In genomic region chr12:123057505-123058265, GRCh38 we compare ENCODE assay signal across 16 cellular contexts.
DNase-seq lines count a peak whose midpoint lies in the region; ATAC-seq and TF ChIP-seq lines count a peak whose summit lies in the region.
"Had no signal": no experiment of that assay in that cellular context is flagged by ENCODE, and none has a peak within 500 bp of the region (broad histone marks: within the 10 kb centered on the region; RNA-seq: fewer than 3 reads in every experiment).

No MANE protein-coding gene starts in this region.

- no peak for ATAC-seq in HG02852 (IDR thresholded peaks at IDR 0.05; ENCODE audit: unreplicated experiment)
- ATAC-seq: gastrocnemius medialis, T-cell had no signal

- CTCF ChIA-PET in HEK293T (lab: Yijun Ruan, JAX): no interaction called here

- peak; percentile 95 for DNase-seq in H4 (ENCODE audit: low spot score)
- DNase-seq in NCI-H2029 treated with DMSO at 0.1 percent for 48 hours (lab: John Stamatoyannopoulos, UW): peak; percentile 85
- DNase-seq in RPMI7951 (ENCODE audit: low read depth): peak; percentile 97
- DNase-seq in renal cortical epithelial cell (ENCODE audit: low read depth): peak; percentile 54
- DNase-seq in ureter (ENCODE audit: low spot score): no peak
- no peak for DNase-seq in HEK293T (ENCODE audit: extremely low spot score)
- DNase-seq: activated CD4-positive, CD25-positive, alpha-beta regulatory T cell treated with anti-CD3 and anti-CD28 coated beads, Interleukin-2, amount 50 U/mL, for 72 hours; activated naive CD8-positive, alpha-beta T cell treated with anti-CD3 and anti-CD28 coated beads, Interleukin-2, amount 10 ng/mL, durations not matched to agents 7 days and 5 days; activated T-cell treated with anti-CD3 and anti-CD28 coated beads, Interleukin-2, amount 50 U/mL, for 1 hour; C1 segment of cervical spinal cord; central memory CD4-positive, alpha-beta T cell; gastrocnemius medialis; GOT3; NCI-H446; T-cell had no signal

- POLR2A ChIA-PET in HEK293T (lab: Yijun Ruan, JAX): no interaction called here

TF ChIP-seq in HEK293T, 16 proteins besides CTCF, POLR2A, EP300 and RAD21:
- TF ChIP-seq ZNF384 (IDR thresholded peaks at IDR 0.05) (no peak), NFRKB (IDR thresholded peaks at IDR 0.05) (no peak), HDGF (IDR thresholded peaks at IDR 0.05; ENCODE audit: borderline replicate concordance) (no peak), L3MBTL2 (conservative IDR thresholded peaks at IDR 0.05) (no peak), BHLHE40 (IDR thresholded peaks at IDR 0.05; ENCODE audit: borderline replicate concordance) (no peak), LEF1 (IDR thresholded peaks at IDR 0.05; ENCODE audit: borderline replicate concordance) (no peak), SUZ12 (IDR thresholded peaks at IDR 0.05) (no peak), FOXK2 (IDR thresholded peaks at IDR 0.05) (no peak), ARNT (IDR thresholded peaks at IDR 0.05) (no peak), SP1 (IDR thresholded peaks at IDR 0.05) (no peak), CTBP1 (IDR thresholded peaks at IDR 0.05; ENCODE audit: borderline replicate concordance) (no peak), FOXM1 (IDR thresholded peaks at IDR 0.05; ENCODE audit: borderline replicate concordance) (no peak), ELF4 (IDR thresholded peaks at IDR 0.05) (no peak), TARDBP (IDR thresholded peaks at IDR 0.05) (no peak), FOXA1 (IDR thresholded peaks at IDR 0.05) (no peak)
- TF ChIP-seq, protein P1, sequence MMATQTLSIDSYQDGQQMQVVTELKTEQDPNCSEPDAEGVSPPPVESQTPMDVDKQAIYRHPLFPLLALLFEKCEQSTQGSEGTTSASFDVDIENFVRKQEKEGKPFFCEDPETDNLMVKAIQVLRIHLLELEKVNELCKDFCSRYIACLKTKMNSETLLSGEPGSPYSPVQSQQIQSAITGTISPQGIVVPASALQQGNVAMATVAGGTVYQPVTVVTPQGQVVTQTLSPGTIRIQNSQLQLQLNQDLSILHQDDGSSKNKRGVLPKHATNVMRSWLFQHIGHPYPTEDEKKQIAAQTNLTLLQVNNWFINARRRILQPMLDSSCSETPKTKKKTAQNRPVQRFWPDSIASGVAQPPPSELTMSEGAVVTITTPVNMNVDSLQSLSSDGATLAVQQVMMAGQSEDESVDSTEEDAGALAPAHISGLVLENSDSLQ (IDR thresholded peaks at IDR 0.05): no peak

Comparison
In these comparisons a context has a peak if more than half of its experiments do, and no peak if none do; other contexts are left out.
1. DNase-seq: peak in H4 (single experiment), NCI-H2029 treated with DMSO at 0.1 percent for 48 hours (single experiment), RPMI7951 (single experiment) and renal cortical epithelial cell (single experiment); none in ureter (single experiment) and HEK293T (single experiment).